ENCODE assay signal across 8 cellular contexts in the genomic region with DNA sequence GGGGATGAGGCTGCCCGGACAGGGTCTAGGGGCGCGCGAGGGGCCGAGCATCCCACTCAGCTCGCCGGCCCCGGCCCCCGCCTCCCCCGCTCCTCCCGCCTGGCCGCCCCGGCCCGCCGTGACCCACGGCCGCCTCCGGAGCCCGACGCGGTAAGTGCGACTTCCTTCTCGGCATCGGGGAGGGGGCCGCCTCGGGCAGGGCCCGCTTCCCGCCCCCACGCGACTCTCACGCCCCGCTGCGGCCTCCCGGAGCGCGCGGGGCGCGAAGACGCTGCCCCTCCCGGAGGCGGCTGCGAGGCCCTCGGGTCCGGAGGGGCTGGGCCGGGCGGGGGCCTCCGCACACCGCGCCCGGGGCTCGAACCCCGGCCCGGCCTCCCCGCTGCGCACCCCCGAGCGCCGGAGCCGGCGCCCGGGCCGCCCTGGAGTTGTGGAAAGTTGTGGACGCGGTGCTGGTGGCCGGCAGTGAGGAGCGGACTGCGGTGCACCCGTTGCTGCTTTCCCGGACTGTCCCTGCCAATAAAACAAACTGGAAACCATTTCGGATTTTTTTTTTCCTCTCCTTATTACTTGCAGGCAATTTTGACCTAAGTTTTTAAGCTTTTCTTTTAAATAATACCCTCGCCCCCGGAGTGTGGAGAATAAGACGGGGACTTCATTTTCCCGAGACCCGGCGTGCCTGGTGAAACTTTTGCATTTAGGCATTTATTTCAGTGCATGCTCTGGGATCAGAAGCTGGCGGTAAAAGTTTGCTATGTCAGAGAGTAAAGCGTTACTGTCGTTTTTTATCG. TPM values are rescaled to one million over a fixed set of nuclear protein-coding genes. Genes with fewer than 3 reads are reported as not detected.
DNase-seq lines count a peak whose midpoint lies in the region; ATAC-seq and TF ChIP-seq lines count a peak whose summit lies in the region.

No MANE protein-coding gene starts in this region.

- peak; percentile 35 for ATAC-seq in GM19452 (IDR thresholded peaks at IDR 0.05; ENCODE audit: unreplicated experiment)
- peak; percentile 43 for ATAC-seq in omental fat pad (ENCODE audit: low FRiP score)

- H3K36me3 Mint-ChIP-seq in CD8-positive, alpha-beta memory T cell: peaks cover 0 to 6% (median 0%) of the 10 kb centered on the region in 3 donors

- peak overlapping the region; percentile 72 for H3K27ac ChIP-seq in CD8-positive, alpha-beta memory T cell (ENCODE audit: low read depth, low read length)

- peak in 3 of 5 donors; percentile 21 to 54 (median 54) for DNase-seq in CD8-positive, alpha-beta memory T cell
- peak; percentile 22 for DNase-seq in KG1 (lab: John Stamatoyannopoulos, UW)
- peak in 3 of 4 experiments; percentile 17 to 43 (median 32) for DNase-seq in activated naive CD4-positive, alpha-beta T cell (lab: John Stamatoyannopoulos, UW)
- DNase-seq in germinal center (ENCODE audit: low spot score): peak; percentile 56
- DNase-seq in omental fat pad (ENCODE audit: low spot score): no peak
- no peak for DNase-seq in amniotic stem cell (lab: John Stamatoyannopoulos, UW)
- no peak for DNase-seq in NCI-H1930 (lab: John Stamatoyannopoulos, UW)

- H3K27ac Mint-ChIP-seq in CD8-positive, alpha-beta memory T cell: peak overlapping the region; percentile 57 to 98 (median 97)

- peak overlapping the region; percentile 80 to 97 (median 94) for H3K4me3 Mint-ChIP-seq in CD8-positive, alpha-beta memory T cell

- H3K4me1 ChIP-seq in CD8-positive, alpha-beta memory T cell (ENCODE audit: insufficient read depth, low read length): peaks cover 40% of the 10 kb centered on the region

- H3K9me3 Mint-ChIP-seq in CD8-positive, alpha-beta memory T cell: no peaks in the 10 kb centered on the region

- H3K36me3 ChIP-seq in CD8-positive, alpha-beta memory T cell (ENCODE audit: insufficient read depth, low read length): no peaks in the 10 kb centered on the region

- no peaks in the 10 kb centered on the region for H3K9me3 ChIP-seq in CD8-positive, alpha-beta memory T cell (ENCODE audit: low read length)

- H3K4me3 ChIP-seq in CD8-positive, alpha-beta memory T cell (ENCODE audit: low read length): peak overlapping the region; percentile 52

- no peak for TF ChIP-seq CTCF in omental fat pad (IDR thresholded peaks at IDR 0.05)

- no peaks in the 10 kb centered on the region for H3K27me3 ChIP-seq in CD8-positive, alpha-beta memory T cell (ENCODE audit: insufficient read depth, low read length, poor library complexity, severe bottlenecking)

- CTCF ChIA-PET in CD8-positive, alpha-beta memory T cell (lab: Charles Lee): interaction anchor here (0.8 to 3.5 kb wide), 9 partner anchors 15 to 147 kb away, joined by 3 to 14 read pairs (median 3); no protein-coding TSS in a partner anchor

- peaks cover 48 to 60% (median 58%) of the 10 kb centered on the region in 3 donors for H3K4me1 Mint-ChIP-seq in CD8-positive, alpha-beta memory T cell

- POLR2A ChIA-PET in CD8-positive, alpha-beta memory T cell (lab: Charles Lee): interaction anchor here (0.6 to 1.7 kb wide), 6 partner anchors 10 to 413 kb away, joined by 3 to 10 read pairs (median 4); partner anchors contain the start of genes LIAS, RPL9 and TMEM156

- H3K27me3 Mint-ChIP-seq in CD8-positive, alpha-beta memory T cell: peaks cover 0 to 3% of the 10 kb centered on the region in 2 donors

RNA-seq across cellular contexts. Expression of gene TMEM156, which starts 12.9 kb away (rescaled TPM):
- 1 to 10 TPM; 6.7 to 7.3 TPM for total RNA-seq in CD8-positive, alpha-beta memory T cell
- polyA plus RNA-seq in CD8-positive, alpha-beta memory T cell: 24.3 TPM
- total RNA-seq in omental fat pad: under 1 TPM in 1 of 4 donors, not detected in 3; 0.82 TPM

RNA-seq across cellular contexts. Expression of gene KLHL5, which starts 16.9 kb away (rescaled TPM):
- total RNA-seq in CD8-positive, alpha-beta memory T cell: 10 to 100 TPM; 11.7 to 13.0 TPM
- 8.3 TPM for polyA plus RNA-seq in CD8-positive, alpha-beta memory T cell
- 10 to 100 TPM; 26.1 to 67.1 (median 53.5) TPM for total RNA-seq in omental fat pad

Comparison
In these comparisons a context has a peak if more than half of its experiments do, and no peak if none do; other contexts are left out.
1. DNase-seq: peak in CD8-positive, alpha-beta memory T cell (3 of 5), KG1 (single experiment), activated naive CD4-positive, alpha-beta T cell (3 of 4) and germinal center (single experiment); none in omental fat pad (single experiment), amniotic stem cell (single experiment) and NCI-H1930 (0 of 2).
2. RNA of gene TMEM156, which starts 12.9 kb away (total RNA-seq): 6.7 to 7.3 TPM in CD8-positive, alpha-beta memory T cell; 0.82 TPM in omental fat pad; every median in the first group is over 4 times any median in the second.